24 cellular contexts compared by ENCODE assay signal in the genomic region with DNA sequence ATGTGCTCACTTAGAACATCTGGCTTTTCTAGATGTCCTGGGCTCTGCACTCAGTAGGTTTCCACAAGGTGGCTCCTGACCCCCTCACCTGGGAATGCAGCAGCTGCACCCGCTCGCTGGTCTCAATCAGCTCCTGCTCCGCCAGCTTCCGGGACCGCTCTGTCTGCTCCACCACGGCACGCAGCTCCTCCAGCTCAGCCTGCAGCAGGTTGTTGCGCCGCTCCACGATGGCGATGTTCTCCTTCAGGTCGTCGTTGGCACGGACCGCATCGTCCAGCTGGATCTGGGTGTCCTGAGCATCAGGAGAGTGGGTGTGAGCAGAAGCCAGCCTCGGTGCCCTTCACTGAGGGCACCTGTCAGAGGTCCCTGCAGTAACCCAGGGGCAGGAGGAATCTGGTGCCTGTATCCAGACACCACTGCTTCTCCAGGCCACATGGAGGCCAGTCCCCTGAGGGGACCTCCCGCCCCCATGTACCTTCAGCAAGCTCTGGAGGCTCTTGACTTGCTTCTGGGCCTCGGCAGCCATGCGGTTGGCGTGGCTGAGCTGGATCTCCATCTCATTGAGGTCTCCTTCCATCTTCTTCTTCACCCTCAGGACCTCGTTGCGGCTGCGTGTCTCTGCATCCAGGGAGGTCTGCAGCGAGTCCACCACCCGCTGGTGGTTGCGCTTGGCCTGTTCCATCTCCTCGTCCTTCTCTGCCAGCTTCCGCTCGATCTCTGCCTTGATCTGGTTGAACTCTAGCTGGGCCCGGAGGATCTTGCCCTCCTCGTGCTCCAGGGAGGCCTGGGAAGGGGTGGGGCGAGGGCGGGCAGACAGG. TPM values are rescaled to one million over a fixed set of nuclear protein-coding genes. Genes with fewer than 3 reads are reported as not detected.
"Had no signal": no experiment of that assay in that cellular context is flagged by ENCODE, and none has a peak within 500 bp of the region (broad histone marks: within the 10 kb centered on the region; RNA-seq: fewer than 3 reads in every experiment).

No MANE protein-coding gene starts in this region.

- H3K27me3 ChIP-seq: upper lobe of right lung had no signal

- ATAC-seq: activated CD8-positive, alpha-beta memory T cell treated with anti-CD3 and anti-CD28 coated beads, Interleukin-2, amount 10 ng/mL, durations not matched to agents 7 days and 5 days; left lung; natural killer cell treated with Interleukin-12 subunit alpha and Interleukin-12 subunit beta and Interleukin-15 and Interleukin-18, amount 100 ng/mL, for 72 hours; upper lobe of right lung had no signal

- DNase-seq: activated CD4-positive, alpha-beta memory T cell treated with anti-CD3 and anti-CD28 coated beads, Interleukin-2, amount 10 ng/mL, durations not matched to agents 7 days and 5 days; activated CD4-positive, alpha-beta T cell treated with anti-CD3 and anti-CD28 coated beads for 48 hours; activated CD4-positive, CD25-positive, alpha-beta regulatory T cell; activated CD8-positive, alpha-beta memory T cell treated with anti-CD3 and anti-CD28 coated beads, Interleukin-2, amount 10 ng/mL, durations not matched to agents 7 days and 5 days; activated naive CD8-positive, alpha-beta T cell treated with anti-CD3 and anti-CD28 coated beads for 36 hours; amniotic stem cell; central memory CD4-positive, alpha-beta T cell; erythroblast; foreskin melanocyte; occipital lobe; retina; stimulated activated CD4-positive, alpha-beta T cell treated with anti-CD3 and anti-CD28 coated beads, Interleukin-12 subunit alpha, Interleukin-12 subunit beta, amount 100 ng/mL, for 4 hours; stimulated activated CD4-positive, alpha-beta T cell treated with anti-CD3 and anti-CD28 coated beads, Interleukin-1b, Interleukin-23, amount 100 ng/mL, for 48 hours; stimulated activated CD8-positive, alpha-beta memory T cell treated with anti-CD3 and anti-CD28 coated beads, Interleukin-4, amount 100 ng/mL, for 48 hours; stimulated activated naive CD4-positive, alpha-beta T cell; upper lobe of right lung had no signal

- H3K27me3 Mint-ChIP-seq: activated CD4-positive, alpha-beta memory T cell treated with anti-CD3 and anti-CD28 coated beads, Interleukin-2, amount 10 ng/mL, durations not matched to agents 7 days and 5 days had no signal

- H3K36me3 Mint-ChIP-seq: activated CD8-positive, alpha-beta memory T cell treated with anti-CD3 and anti-CD28 coated beads, Interleukin-2, amount 10 ng/mL, durations not matched to agents 7 days and 5 days; activated naive CD8-positive, alpha-beta T cell treated with anti-CD3 and anti-CD28 coated beads for 36 hours; mesothelial cell of epicardium; natural killer cell treated with Interleukin-12 subunit alpha and Interleukin-12 subunit beta and Interleukin-15 and Interleukin-18, amount 100 ng/mL, for 72 hours had no signal

- H3K4me3 Mint-ChIP-seq: activated CD4-positive, alpha-beta memory T cell treated with anti-CD3 and anti-CD28 coated beads, Interleukin-2, amount 10 ng/mL, durations not matched to agents 7 days and 5 days; activated CD8-positive, alpha-beta memory T cell treated with anti-CD3 and anti-CD28 coated beads, Interleukin-2, amount 10 ng/mL, durations not matched to agents 7 days and 5 days; activated naive CD8-positive, alpha-beta T cell treated with anti-CD3 and anti-CD28 coated beads for 36 hours; mesothelial cell of epicardium; natural killer cell treated with Interleukin-12 subunit alpha and Interleukin-12 subunit beta and Interleukin-15 and Interleukin-18, amount 100 ng/mL, for 72 hours had no signal

- H3K4me1 ChIP-seq: left lung, upper lobe of right lung had no signal

- H3K36me3 ChIP-seq: left lung, upper lobe of right lung had no signal

- H3K4me1 Mint-ChIP-seq: activated CD4-positive, alpha-beta memory T cell treated with anti-CD3 and anti-CD28 coated beads, Interleukin-2, amount 10 ng/mL, durations not matched to agents 7 days and 5 days; activated CD8-positive, alpha-beta memory T cell treated with anti-CD3 and anti-CD28 coated beads, Interleukin-2, amount 10 ng/mL, durations not matched to agents 7 days and 5 days; activated naive CD8-positive, alpha-beta T cell treated with anti-CD3 and anti-CD28 coated beads for 36 hours had no signal

- H3K9me3 ChIP-seq: left lung, upper lobe of right lung had no signal

- H3K9me3 Mint-ChIP-seq: activated CD4-positive, alpha-beta memory T cell treated with anti-CD3 and anti-CD28 coated beads, Interleukin-2, amount 10 ng/mL, durations not matched to agents 7 days and 5 days; activated naive CD8-positive, alpha-beta T cell treated with anti-CD3 and anti-CD28 coated beads for 36 hours; mesothelial cell of epicardium; natural killer cell treated with Interleukin-12 subunit alpha and Interleukin-12 subunit beta and Interleukin-15 and Interleukin-18, amount 100 ng/mL, for 72 hours had no signal

- H3K27ac Mint-ChIP-seq: activated CD4-positive, alpha-beta memory T cell treated with anti-CD3 and anti-CD28 coated beads, Interleukin-2, amount 10 ng/mL, durations not matched to agents 7 days and 5 days; activated CD8-positive, alpha-beta memory T cell treated with anti-CD3 and anti-CD28 coated beads, Interleukin-2, amount 10 ng/mL, durations not matched to agents 7 days and 5 days; activated naive CD8-positive, alpha-beta T cell treated with anti-CD3 and anti-CD28 coated beads for 36 hours; mesothelial cell of epicardium; natural killer cell treated with Interleukin-12 subunit alpha and Interleukin-12 subunit beta and Interleukin-15 and Interleukin-18, amount 100 ng/mL, for 72 hours had no signal

- FAIRE-seq: colon, endometrium had no signal

- H3K4me3 ChIP-seq: left lung, upper lobe of right lung had no signal

- H3K27ac ChIP-seq: left lung, upper lobe of right lung had no signal

RNA-seq across cellular contexts. Expression of a gene that starts 9.2 kb away (rescaled TPM):
- total RNA-seq: activated CD4-positive, alpha-beta memory T cell treated with anti-CD3 and anti-CD28 coated beads, Interleukin-2, amount 10 ng/mL, durations not matched to agents 7 days and 5 days; activated CD8-positive, alpha-beta memory T cell treated with anti-CD3 and anti-CD28 coated beads, Interleukin-2, amount 10 ng/mL, durations not matched to agents 7 days and 5 days; activated naive CD8-positive, alpha-beta T cell treated with anti-CD3 and anti-CD28 coated beads for 36 hours; kidney epithelial cell; lung microvascular endothelial cell; mesothelial cell of epicardium; natural killer cell treated with Interleukin-12 subunit alpha and Interleukin-12 subunit beta and Interleukin-15 and Interleukin-18, amount 100 ng/mL, for 72 hours had no signal

RNA-seq across cellular contexts. Expression of a gene that starts 13.4 kb away (rescaled TPM):
- total RNA-seq: activated CD4-positive, alpha-beta memory T cell treated with anti-CD3 and anti-CD28 coated beads, Interleukin-2, amount 10 ng/mL, durations not matched to agents 7 days and 5 days; activated CD8-positive, alpha-beta memory T cell treated with anti-CD3 and anti-CD28 coated beads, Interleukin-2, amount 10 ng/mL, durations not matched to agents 7 days and 5 days; activated naive CD8-positive, alpha-beta T cell treated with anti-CD3 and anti-CD28 coated beads for 36 hours; kidney epithelial cell; left lung; lung microvascular endothelial cell; mesothelial cell of epicardium; natural killer cell treated with Interleukin-12 subunit alpha and Interleukin-12 subunit beta and Interleukin-15 and Interleukin-18, amount 100 ng/mL, for 72 hours; occipital lobe; posterior vena cava; upper lobe of right lung had no signal

RNA-seq across cellular contexts. Expression of a gene that starts 21.1 kb away (rescaled TPM):
- total RNA-seq: activated CD4-positive, alpha-beta memory T cell treated with anti-CD3 and anti-CD28 coated beads, Interleukin-2, amount 10 ng/mL, durations not matched to agents 7 days and 5 days; activated CD8-positive, alpha-beta memory T cell treated with anti-CD3 and anti-CD28 coated beads, Interleukin-2, amount 10 ng/mL, durations not matched to agents 7 days and 5 days; activated naive CD8-positive, alpha-beta T cell treated with anti-CD3 and anti-CD28 coated beads for 36 hours; lung microvascular endothelial cell; natural killer cell treated with Interleukin-12 subunit alpha and Interleukin-12 subunit beta and Interleukin-15 and Interleukin-18, amount 100 ng/mL, for 72 hours had no signal

RNA-seq across cellular contexts. Expression of a gene that starts 22.0 kb away (rescaled TPM):
- total RNA-seq: activated naive CD8-positive, alpha-beta T cell treated with anti-CD3 and anti-CD28 coated beads for 36 hours; kidney epithelial cell; lung microvascular endothelial cell; mesothelial cell of epicardium; occipital lobe had no signal
